In the genomic region with DNA sequence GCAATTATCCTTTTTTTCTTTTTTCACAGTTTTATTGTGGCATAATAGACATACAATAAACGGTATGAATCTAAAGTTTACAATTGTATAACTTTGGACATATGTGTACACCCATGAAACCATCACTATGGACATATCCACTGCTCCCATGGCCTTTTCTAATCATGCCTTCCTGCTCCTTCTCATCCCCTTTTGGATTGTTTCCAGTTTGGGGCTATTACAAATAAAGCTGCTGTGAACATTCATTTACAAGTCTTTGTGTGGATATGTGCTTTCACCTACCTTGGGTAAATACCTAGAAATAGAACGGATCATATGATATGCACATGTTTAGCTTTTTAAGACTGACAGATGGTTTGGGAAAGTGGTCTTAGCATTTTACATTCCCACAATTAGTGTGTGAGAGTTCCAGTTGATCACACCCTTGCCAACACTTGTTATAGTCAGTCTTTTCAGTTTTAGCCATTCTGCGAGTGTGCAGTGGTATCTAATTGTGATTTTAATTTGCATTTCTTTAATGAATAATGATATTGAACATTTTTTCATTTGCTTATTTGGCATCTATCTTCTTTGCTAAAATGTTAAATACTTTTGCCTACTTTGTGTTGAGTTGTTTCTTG, we compare ENCODE assay signal across 19 cellular contexts.
DNase-seq lines count a peak whose midpoint lies in the region; ATAC-seq, FAIRE-seq and TF ChIP-seq lines count a peak whose summit lies in the region.
"Had no signal": no experiment of that assay in that cellular context is flagged by ENCODE, and none has a peak within 500 bp of the region (broad histone marks: within the 10 kb centered on the region; RNA-seq: fewer than 3 reads in every experiment).

No MANE protein-coding gene starts in this region.

- TF ChIP-seq POLR2A in K562 (conservative IDR thresholded peaks at IDR 0.05): no peak

- H3K4me1 ChIP-seq in K562 (replicated peaks in 1 of 2; ENCODE audit: control insufficient read depth in 2 of 2, insufficient read depth in 2 of 2, low read length in 2 of 2) (no peaks in the 10 kb centered on the region), Caco-2 (no peaks in the 10 kb centered on the region)
- H3K4me1 ChIP-seq: lower lobe of right lung had no signal

- no peak for TF ChIP-seq EP300 in K562 (IDR thresholded peaks at IDR 0.05; ENCODE audit: low read length)

- CTCF ChIA-PET in K562 (lab: Yijun Ruan, JAX; ENCODE audit: low intra/inter-chr PET ratio) (no interaction called here), Caco-2 (lab: Charles Lee) (no interaction called here)

- H3K79me2 ChIP-seq in K562 (ENCODE audit: control insufficient read depth, insufficient read depth, low read length): no peaks in the 10 kb centered on the region

- no peaks in the 10 kb centered on the region for H3K9me3 Mint-ChIP-seq in Caco-2 (ENCODE audit: unreplicated experiment)
- H3K9me3 Mint-ChIP-seq: activated naive CD8-positive, alpha-beta T cell treated with anti-CD3 and anti-CD28 coated beads for 36 hours; activated T-helper 1 cell treated with anti-CD3 and anti-CD28 coated beads, Interleukin-12 subunit alpha, Interleukin-12 subunit beta, Interleukin-2, Interleukin-4 antibody, amounts not matched to agents 30 ng/mL and 10 ng/mL and 1 ng/mL, durations not matched to agents 14 hours and 24 hours and 36 hours had no signal

- no peaks in the 10 kb centered on the region for H4K20me1 ChIP-seq in K562 (replicated peaks; ENCODE audit: control insufficient read depth, insufficient read depth, low read length)

- no peaks in the 10 kb centered on the region for H3K27me3 Mint-ChIP-seq in Caco-2 (ENCODE audit: insufficient read depth, unreplicated experiment)
- H3K27me3 Mint-ChIP-seq: activated CD4-positive, alpha-beta T cell treated with anti-CD3 and anti-CD28 coated beads for 36 hours; activated naive CD8-positive, alpha-beta T cell treated with anti-CD3 and anti-CD28 coated beads for 36 hours; CD4-positive, alpha-beta memory T cell had no signal

- H3K4me1 Mint-ChIP-seq in Caco-2 (ENCODE audit: low read depth, unreplicated experiment): peaks cover 6% of the 10 kb centered on the region
- H3K4me1 Mint-ChIP-seq: activated CD4-positive, alpha-beta T cell treated with anti-CD3 and anti-CD28 coated beads for 36 hours; activated naive CD8-positive, alpha-beta T cell treated with anti-CD3 and anti-CD28 coated beads for 36 hours; CD4-positive, alpha-beta memory T cell had no signal

- in situ Hi-C loops in K562 (cut with MboI): loop anchor here (10.0 kb wide), 1 partner anchor 451 kb away; no protein-coding TSS in a partner anchor

- intact Hi-C loops in K562 (cut with micrococcal nuclease) (no loop called here), Caco-2 (cut with micrococcal nuclease; ENCODE audit: unreplicated experiment) (no loop called here)

- FAIRE-seq in K562 (lab: Jason Lieb, UNC): no peak
- FAIRE-seq: TTC549 had no signal

- 73% methylated on average over 3 of the region's 3 CpGs for WGBS in K562 (ENCODE audit: insufficient coverage, low coverage, missing lambda C conversion rate)

- peak; percentile 57 for DNase-seq in DMS53 treated with DMSO at 0.1 percent for 48 hours (lab: John Stamatoyannopoulos, UW; ENCODE audit: unreplicated experiment)
- peak; percentile 27 for DNase-seq in NCI-H1417 treated with DMSO at 0.1 percent for 48 hours (lab: John Stamatoyannopoulos, UW)
- DNase-seq in NCI-H2196 (lab: John Stamatoyannopoulos, UW; ENCODE audit: unreplicated experiment): peak; percentile 68
- DNase-seq in K562 (ENCODE audit: extremely low read depth in 1 of 4, low spot score in 3 of 4): no peak
- no peak for DNase-seq in foreskin fibroblast
- no peak for DNase-seq in RKO (ENCODE audit: low spot score)
- no peak for DNase-seq in Caco-2
- DNase-seq: activated CD4-positive, alpha-beta T cell treated with anti-CD3 and anti-CD28 coated beads for 36 hours; activated naive CD8-positive, alpha-beta T cell treated with anti-CD3 and anti-CD28 coated beads for 36 hours; CD4-positive, alpha-beta memory T cell; lower lobe of right lung; NCI-H187 treated with DMSO at 0.1 percent for 48 hours; occipital lobe; stimulated activated naive CD8-positive, alpha-beta T cell treated with anti-CD3 and anti-CD28 coated beads, Interleukin-15, Interleukin-2, amounts not matched to agents 100 U/mL and 50 U/mL, for 24 hours; trophoblast cell had no signal

- H3K36me3 ChIP-seq in K562 (ENCODE audit: control insufficient read depth, insufficient read depth, low read length) (peaks cover 8% of the 10 kb centered on the region; the same call in 2 of the 3 replicates), Caco-2 (ENCODE audit: control insufficient read depth, insufficient read depth, low read length) (peaks cover 1% of the 10 kb centered on the region; the same call in 1 of the 2 replicates)

- H2AFZ ChIP-seq in K562 (ENCODE audit: low read depth, low read length): no peak overlapping the region

- H3K27ac ChIP-seq in K562 (ENCODE audit: extremely low read depth, low read depth, low read length): no peak overlapping the region
- H3K27ac ChIP-seq: lower lobe of right lung, RWPE1 had no signal

- peaks cover 21% of the 10 kb centered on the region for H3K36me3 Mint-ChIP-seq in Caco-2 (ENCODE audit: insufficient read depth, unreplicated experiment)

- TF ChIP-seq RAD21 in K562 (CRISPR knock-in tag; conservative IDR thresholded peaks at IDR 0.05 in 1 of 2, IDR thresholded peaks at IDR 0.05 in 1 of 2): no peak

- no peak overlapping the region for H3K4me3 Mint-ChIP-seq in Caco-2 (ENCODE audit: unreplicated experiment)
- H3K4me3 Mint-ChIP-seq: activated CD4-positive, alpha-beta T cell treated with anti-CD3 and anti-CD28 coated beads for 36 hours; activated naive CD8-positive, alpha-beta T cell treated with anti-CD3 and anti-CD28 coated beads for 36 hours; activated T-helper 1 cell treated with anti-CD3 and anti-CD28 coated beads, Interleukin-12 subunit alpha, Interleukin-12 subunit beta, Interleukin-2, Interleukin-4 antibody, amounts not matched to agents 30 ng/mL and 10 ng/mL and 1 ng/mL, durations not matched to agents 14 hours and 24 hours and 36 hours; CD4-positive, alpha-beta memory T cell had no signal

- H3K9me3 ChIP-seq in K562 (replicated peaks; ENCODE audit: control insufficient read depth, insufficient read depth, low read depth, low read length): no peaks in the 10 kb centered on the region
- H3K9me3 ChIP-seq in Caco-2: no peaks in the 10 kb centered on the region; the same call in 1 of the 2 replicates
- H3K9me3 ChIP-seq: lower lobe of right lung had no signal

- no peak overlapping the region for H3K4me2 ChIP-seq in K562 (ENCODE audit: insufficient read depth, low read length)

- H3K4me3 ChIP-seq in K562 (no peak overlapping the region), foreskin fibroblast (ENCODE audit: low read depth in 1 of 2, low read length in 2 of 2) (no peak overlapping the region), Caco-2 (ENCODE audit: low read depth, low read length) (no peak overlapping the region)
- H3K4me3 ChIP-seq: lower lobe of right lung had no signal

- H3K9me1 ChIP-seq in K562 (ENCODE audit: control insufficient read depth, insufficient read depth, low read length): no peaks in the 10 kb centered on the region

- no peak overlapping the region for H3K9ac ChIP-seq in K562 (ENCODE audit: insufficient read depth in 1 of 2, low read depth in 2 of 2, low read length in 2 of 2)

- ATAC-seq in K562 (no peak), HG02623 (IDR thresholded peaks at IDR 0.05; ENCODE audit: unreplicated experiment) (no peak)
- ATAC-seq: activated CD4-positive, alpha-beta T cell treated with anti-CD3 and anti-CD28 coated beads for 36 hours; stimulated activated naive CD8-positive, alpha-beta T cell treated with anti-CD3 and anti-CD28 coated beads, Interleukin-15, Interleukin-2, amounts not matched to agents 100 U/mL and 50 U/mL, for 24 hours had no signal

- H3K27me3 ChIP-seq in K562 (ENCODE audit: control insufficient read depth in 2 of 2, insufficient read depth in 2 of 2, low read length in 2 of 2) (no peaks in the 10 kb centered on the region), Caco-2 (replicated peaks; ENCODE audit: control insufficient read depth, insufficient read depth, low read length) (no peaks in the 10 kb centered on the region)

- POLR2A ChIA-PET in K562 (lab: Yijun Ruan, JAX) (no interaction called here), Caco-2 (lab: Charles Lee) (no interaction called here)

- no peak for TF ChIP-seq CTCF in K562 (IDR thresholded peaks at IDR 0.05 in 2 of 3, conservative IDR thresholded peaks at IDR 0.05 in 1 of 3; ENCODE audit: insufficient read depth in 2 of 3, low read depth in 1 of 3, low read length in 3 of 3)
- TF ChIP-seq CTCF in foreskin fibroblast (IDR thresholded peaks at IDR 0.05; ENCODE audit: low read depth, low read length): no peak
- no peak for TF ChIP-seq CTCF in Caco-2 (IDR thresholded peaks at IDR 0.05; ENCODE audit: insufficient read depth in 1 of 2, low read depth in 1 of 2, low read length in 1 of 2, severe bottlenecking in 1 of 2, unreplicated experiment in 1 of 2)

- H3K27ac Mint-ChIP-seq in Caco-2 (ENCODE audit: unreplicated experiment): no peak overlapping the region
- H3K27ac Mint-ChIP-seq: activated CD4-positive, alpha-beta T cell treated with anti-CD3 and anti-CD28 coated beads for 36 hours; activated naive CD8-positive, alpha-beta T cell treated with anti-CD3 and anti-CD28 coated beads for 36 hours; activated T-helper 1 cell treated with anti-CD3 and anti-CD28 coated beads, Interleukin-12 subunit alpha, Interleukin-12 subunit beta, Interleukin-2, Interleukin-4 antibody, amounts not matched to agents 30 ng/mL and 10 ng/mL and 1 ng/mL, durations not matched to agents 14 hours and 24 hours and 36 hours had no signal

- BruUV-seq in K562 (replicated peaks; lab: Mats Ljungman, UMichigan): no TSS peak
- BruUV-seq in Caco-2 (replicated peaks; lab: Mats Ljungman, UMichigan): no TSS peak

TF ChIP-seq in K562, 482 proteins besides CTCF, POLR2A, EP300 and RAD21:
- TF ChIP-seq TCFL5 (CRISPR knock-in tag; conservative IDR thresholded peaks at IDR 0.05) (no peak), RBM25 (IDR thresholded peaks at IDR 0.05; ENCODE audit: low read depth, low read length, severe bottlenecking) (peak; percentile 72), FOXJ2 (tag; IDR thresholded peaks at IDR 0.05) (no peak), PRMT5 (CRISPR knock-in tag; IDR thresholded peaks at IDR 0.05) (no peak), DNMT1 (IDR thresholded peaks at IDR 0.05) (no peak), RAD51 (IDR thresholded peaks at IDR 0.05; ENCODE audit: borderline replicate concordance, low read depth) (no peak), FOXA3 (CRISPR knock-in tag; conservative IDR thresholded peaks at IDR 0.05 in 1 of 2, IDR thresholded peaks at IDR 0.05 in 1 of 2) (no peak), ZNF75A (CRISPR knock-in tag; IDR thresholded peaks at IDR 0.05) (no peak), ZFP36 (IDR thresholded peaks at IDR 0.05; ENCODE audit: low read depth, low read length, partially characterized antibody) (peak; percentile 51)
TF ChIP-seq in K562: peak in this region for 2.

Comparison
In these comparisons a context has a peak if more than half of its experiments do, and no peak if none do; other contexts are left out.
1. DNase-seq: peak in DMS53 treated with DMSO at 0.1 percent for 48 hours (single experiment), NCI-H1417 treated with DMSO at 0.1 percent for 48 hours (single experiment) and NCI-H2196 (single experiment); none in K562 (0 of 4), foreskin fibroblast (0 of 2), RKO (single experiment) and Caco-2 (0 of 2).